1 cellular context compared by ENCODE assay signal in genomic region chr5:93682471-93683404, GRCh38. TPM values are rescaled to one million over a fixed set of nuclear protein-coding genes. Genes with fewer than 3 reads are reported as not detected.
"Had no signal": no experiment of that assay in that cellular context is flagged by ENCODE, and none has a peak within 500 bp of the region (broad histone marks: within the 10 kb centered on the region; RNA-seq: fewer than 3 reads in every experiment).

No MANE protein-coding gene starts in this region.

RNA-seq across cellular contexts. Expression of gene POU5F2, which starts 58.7 kb away (rescaled TPM):
- polyA plus RNA-seq: foreskin keratinocyte had no signal
